11 cellular contexts compared by ENCODE assay signal in genomic region chr15:40379853-40380252, GRCh38. TPM values are rescaled to one million over a fixed set of nuclear protein-coding genes. Genes with fewer than 3 reads are reported as not detected.
DNase-seq lines count a peak whose midpoint lies in the region; ATAC-seq, FAIRE-seq and TF ChIP-seq lines count a peak whose summit lies in the region.
"Had no signal": no experiment of that assay in that cellular context is flagged by ENCODE, and none has a peak within 500 bp of the region (broad histone marks: within the 10 kb centered on the region; RNA-seq: fewer than 3 reads in every experiment).

No MANE protein-coding gene starts in this region.

- intact Hi-C loops in natural killer cell (cut with micrococcal nuclease): no loop called here

- POLR2A ChIA-PET in AG04449 (lab: Yijun Ruan, JAX): interaction anchor here (0.6 kb wide), 1 partner anchor 37 kb away, joined by 3 read pairs; no protein-coding TSS in a partner anchor

- TF ChIP-seq RAD21 in Ishikawa (IDR thresholded peaks at IDR 0.05; ENCODE audit: low read depth) (no peak), liver (IDR thresholded peaks at IDR 0.05) (no peak)

- TF ChIP-seq CTCF in AG04449 (IDR thresholded peaks at IDR 0.05; ENCODE audit: insufficient read depth, low read length, missing control alignments): no peak
- TF ChIP-seq CTCF in liver (IDR thresholded peaks at IDR 0.05; ENCODE audit: low read depth, low read length, missing input control): no peak
- no peak for TF ChIP-seq CTCF in natural killer cell (IDR thresholded peaks at IDR 0.05)

- CTCF ChIA-PET in AG04449 (lab: Yijun Ruan, JAX): interaction anchor here (1.0 to 6.0 kb wide), 8 partner anchors 10 to 105 kb away, joined by 3 to 66 read pairs (median 4); no protein-coding TSS in a partner anchor

- peaks cover 14% of the 10 kb centered on the region in 2 donors for H3K4me1 Mint-ChIP-seq in natural killer cell

- no peak overlapping the region for H3K27ac Mint-ChIP-seq in natural killer cell

- no peak overlapping the region for H3K9ac ChIP-seq in liver (ENCODE audit: low read depth in 1 of 2, low read length in 2 of 2)

- no peaks in the 10 kb centered on the region for H3K9me3 ChIP-seq in liver (ENCODE audit: control insufficient read depth in 4 of 4, low read length in 3 of 4)

- H3K4me3 Mint-ChIP-seq in natural killer cell: no peak overlapping the region

- H3K36me3 Mint-ChIP-seq in natural killer cell: no peaks in the 10 kb centered on the region

- H3K9me3 Mint-ChIP-seq in natural killer cell: no peaks in the 10 kb centered on the region

- DNase-seq in AG04449 (ENCODE audit: low read depth, low spot score) (peak; percentile 84), brain pericyte (ENCODE audit: low read depth, low spot score) (peak; percentile 47), frontal cortex (ENCODE audit: low spot score in 2 of 2) (no peak), natural killer cell (no peak)
- DNase-seq: activated gamma-delta T cell, DMS153, NCI-H524 treated with DMSO at 0.1 percent for 48 hours had no signal

- H3K27ac ChIP-seq in liver (ENCODE audit: low read depth in 1 of 2, low read length in 2 of 2): peak overlapping the region in 1 of 2 donors; percentile 34

- no peak for ATAC-seq in GM18498 (IDR thresholded peaks at IDR 0.05; ENCODE audit: unreplicated experiment)
- ATAC-seq in GM21423 (IDR thresholded peaks at IDR 0.05; ENCODE audit: unreplicated experiment): no peak
- no peak for ATAC-seq in natural killer cell

- H3K4me1 ChIP-seq in liver (ENCODE audit: control insufficient read depth in 4 of 4, insufficient read depth in 4 of 4, low read length in 3 of 4): peaks cover 6 to 23% (median 20%) of the 10 kb centered on the region in 4 donors

- no peaks in the 10 kb centered on the region for H3K27me3 ChIP-seq in liver (ENCODE audit: control insufficient read depth in 4 of 4, insufficient read depth in 4 of 4, low read length in 3 of 4)

- TF ChIP-seq EP300 in Ishikawa (IDR thresholded peaks at IDR 0.05; ENCODE audit: borderline replicate concordance): no peak

- H3K27me3 Mint-ChIP-seq in natural killer cell (ENCODE audit: low read depth in 2 of 2): peaks cover 0 to 5% of the 10 kb centered on the region in 2 donors

- WGBS in liver: 17% methylated on average over 4 of the region's 4 CpGs

- H3K36me3 ChIP-seq in liver (ENCODE audit: control insufficient read depth in 4 of 4, insufficient read depth in 3 of 4, low read depth in 1 of 4, low read length in 3 of 4): no peaks in the 10 kb centered on the region

- no peak overlapping the region for H3K4me3 ChIP-seq in AG04449 (ENCODE audit: low read depth, low read length)
- no peak overlapping the region for H3K4me3 ChIP-seq in liver (ENCODE audit: low read depth in 1 of 3, low read length in 3 of 3)

- no peak for FAIRE-seq in frontal cortex (lab: Jason Lieb, UNC)

TF ChIP-seq in Ishikawa, 13 proteins besides CTCF, POLR2A, EP300 and RAD21 (continues in another document):
- TF ChIP-seq ZBTB7A (IDR thresholded peaks at IDR 0.05; ENCODE audit: low read depth): no peak
- no peak for TF ChIP-seq CREB1 (IDR thresholded peaks at IDR 0.05; ENCODE audit: low read depth)
- peak; percentile 78 for TF ChIP-seq USF1 (IDR thresholded peaks at IDR 0.05)
- no peak for TF ChIP-seq CEBPB (IDR thresholded peaks at IDR 0.05)
- TF ChIP-seq TCF12 (IDR thresholded peaks at IDR 0.05; ENCODE audit: low read depth): no peak
- no peak for TF ChIP-seq FOXM1 (IDR thresholded peaks at IDR 0.05; ENCODE audit: borderline replicate concordance, low read depth)
- no peak for TF ChIP-seq YY1 (IDR thresholded peaks at IDR 0.05; ENCODE audit: low read depth)
- peak; percentile 36 for TF ChIP-seq TEAD4 (IDR thresholded peaks at IDR 0.05)
- no peak for TF ChIP-seq REST (IDR thresholded peaks at IDR 0.05; ENCODE audit: low read depth)

TF ChIP-seq in liver, 16 proteins besides CTCF, POLR2A, EP300 and RAD21:
- TF ChIP-seq GABPA (IDR thresholded peaks at IDR 0.05 in 1 of 2, conservative IDR thresholded peaks at IDR 0.05 in 1 of 2) (no peak), REST (IDR thresholded peaks at IDR 0.05) (no peak), EGR1 (IDR thresholded peaks at IDR 0.05; ENCODE audit: low read depth in 2 of 2) (peak in 1 of 2 donors; percentile 11), ZBTB33 (IDR thresholded peaks at IDR 0.05) (no peak), NR2F2 (IDR thresholded peaks at IDR 0.05) (no peak), FOXA2 (IDR thresholded peaks at IDR 0.05) (no peak), JUND (IDR thresholded peaks at IDR 0.05) (no peak), HNF4G (IDR thresholded peaks at IDR 0.05) (no peak), TAF1 (conservative IDR thresholded peaks at IDR 0.05) (no peak), YY1 (IDR thresholded peaks at IDR 0.05) (peak; percentile 56), SP1 (IDR thresholded peaks at IDR 0.05) (no peak), ATF3 (IDR thresholded peaks at IDR 0.05) (no peak), RXRA (IDR thresholded peaks at IDR 0.05) (peak in 1 of 2 donors; percentile 61), MAX (IDR thresholded peaks at IDR 0.05) (no peak), HNF4A (conservative IDR thresholded peaks at IDR 0.05) (peak in 1 of 2 donors; percentile 52), FOXA1 (IDR thresholded peaks at IDR 0.05) (no peak)

RNA-seq across cellular contexts. Expression of gene KNSTRN, which starts 2.7 kb away (rescaled TPM):
- total RNA-seq in liver: 10 to 100 TPM in 1 of 2 donors, 1 to 10 TPM in 1; 9.0 to 28.1 TPM
- 1 to 10 TPM; 3.4 to 8.8 TPM for polyA plus RNA-seq in liver
- total RNA-seq in frontal cortex: 22.4 TPM
- total RNA-seq in natural killer cell: 1 to 10 TPM; 5.4 to 7.6 (median 5.6) TPM

RNA-seq across cellular contexts. Expression of gene DISP2, which starts 21.8 kb away (rescaled TPM):
- total RNA-seq in liver (under 1 TPM; under 0.01 TPM), frontal cortex (5.3 TPM), natural killer cell (1 to 10 TPM in 1 of 3 donors, under 1 TPM in 2; 0.20 to 1.0 (median 0.26) TPM)
- under 1 TPM in 1 of 2 donors, not detected in 1; 0.23 TPM for polyA plus RNA-seq in liver

RNA-seq across cellular contexts. Expression of gene IVD, which starts 25.7 kb away (rescaled TPM):
- total RNA-seq in liver (10 to 100 TPM; 40.3 to 95.7 TPM), frontal cortex (15.1 TPM), natural killer cell (10 to 100 TPM; 56.2 to 76.8 (median 67.3) TPM)
- polyA plus RNA-seq in liver: 100 to 1,000 TPM in 1 of 2 donors, 10 to 100 TPM in 1; 93.0 to 156 TPM

RNA-seq across cellular contexts. Expression of gene PHGR1, which starts 29.0 kb away (rescaled TPM):
- total RNA-seq in liver (under 1 TPM in 1 of 2 donors, not detected in 1; 0.33 TPM), frontal cortex (not detected), natural killer cell (not detected)
- not detected for polyA plus RNA-seq in liver

RNA-seq across cellular contexts. Expression of gene CCDC9B, which starts 39.1 kb away (rescaled TPM):
- total RNA-seq in liver: 1 to 10 TPM in 1 of 2 donors, under 1 TPM in 1; 0.61 to 4.4 TPM
- under 1 TPM; 0.43 to 0.85 TPM for polyA plus RNA-seq in liver
- total RNA-seq in frontal cortex: 0.41 TPM
- 1 to 10 TPM; 4.4 to 5.3 (median 4.7) TPM for total RNA-seq in natural killer cell

Comparison
In these comparisons a context has a peak if more than half of its experiments do, and no peak if none do; other contexts are left out.
1. DNase-seq: peak in AG04449 (single experiment) and brain pericyte (single experiment); none in frontal cortex (0 of 2) and natural killer cell (single experiment).